In genomic region chr16:68128577-68129305, GRCh38 we compare ENCODE assay signal across 11 cellular contexts. TPM values are rescaled to one million over a fixed set of nuclear protein-coding genes. Genes with fewer than 3 reads are reported as not detected.
DNase-seq lines count a peak whose midpoint lies in the region; ATAC-seq and TF ChIP-seq lines count a peak whose summit lies in the region.
"Had no signal": no experiment of that assay in that cellular context is flagged by ENCODE, and none has a peak within 500 bp of the region (broad histone marks: within the 10 kb centered on the region; RNA-seq: fewer than 3 reads in every experiment).

No MANE protein-coding gene starts in this region.

- no peak overlapping the region for H3K23ac ChIP-seq in neuronal stem cell (ENCODE audit: low read depth, low read length, poor library complexity)

- CTCF ChIA-PET in RWPE1 (lab: Yijun Ruan, JAX), result interaction anchor here (0.5 kb wide), 1 partner anchor 42 kb away, joined by 3 read pairs; no protein-coding TSS in a partner anchor

- ATAC-seq in HG03097 (IDR thresholded peaks at IDR 0.05; ENCODE audit: low FRiP score, unreplicated experiment) (no peak), GM21737 (IDR thresholded peaks at IDR 0.05; ENCODE audit: unreplicated experiment) (no peak)

- H3K36me3 ChIP-seq in neuronal stem cell (replicated peaks in 1 of 2; ENCODE audit: control insufficient read depth in 2 of 2, insufficient read depth in 2 of 2, low read length in 2 of 2), result peaks cover 6 to 34% of the 10 kb centered on the region in 2 donors

- no peak overlapping the region for H3K4me2 ChIP-seq in neuronal stem cell (ENCODE audit: insufficient read depth, low read length, poor library complexity, severe bottlenecking)

- H2BK120ac ChIP-seq in neuronal stem cell (ENCODE audit: low read depth, low read length), result no peak overlapping the region

- WGBS in neuronal stem cell (ENCODE audit: extremely low coverage in 2 of 2, insufficient read length in 2 of 2, insufficient replicate concordance in 1 of 2), 2 donors, result no CpG with 5 or more reads among the region's 6 CpGs

- no peak overlapping the region for H3K9ac ChIP-seq in neuronal stem cell (ENCODE audit: low read depth, low read length, poor library complexity)

- TF ChIP-seq CTCF in RWPE1 (conservative IDR thresholded peaks at IDR 0.05; ENCODE audit: low read depth) (no peak), fibroblast of pulmonary artery (IDR thresholded peaks at IDR 0.05; ENCODE audit: low read length, missing control alignments) (no peak)

- H3K4me1 ChIP-seq in neuronal stem cell (ENCODE audit: control insufficient read depth in 2 of 2, insufficient read depth in 1 of 2, low read depth in 1 of 2, low read length in 2 of 2), result peaks cover 0 to 4% of the 10 kb centered on the region in 2 donors

- POLR2A ChIA-PET in RWPE1 (lab: Yijun Ruan, JAX; ENCODE audit: low non-redundant PET), result no interaction called here

- H3K27ac ChIP-seq in RWPE1 (peak overlapping the region; percentile 20; the same call in 1 of the 2 replicates), neuronal stem cell (replicated peaks; ENCODE audit: low read length) (peak overlapping the region; percentile 61)
- H3K27ac ChIP-seq: sigmoid colon had no signal

- H3K9me3 ChIP-seq in neuronal stem cell (replicated peaks in 1 of 2; ENCODE audit: control insufficient read depth in 2 of 2, insufficient read depth in 1 of 2, low read depth in 1 of 2, low read length in 2 of 2), result no peaks in the 10 kb centered on the region
- H3K9me3 ChIP-seq: sigmoid colon had no signal

- no peak overlapping the region for H3K14ac ChIP-seq in neuronal stem cell (ENCODE audit: low read length)

- H3K18ac ChIP-seq in neuronal stem cell (ENCODE audit: low read length), result no peak overlapping the region

- H3K4me3 ChIP-seq in fibroblast of pulmonary artery (replicated peaks; ENCODE audit: low read depth, low read length) (no peak overlapping the region), neuronal stem cell (ENCODE audit: low read length in 2 of 2) (no peak overlapping the region)
- H3K4me3 ChIP-seq: sigmoid colon had no signal

- DNase-seq in DMS79 (lab: John Stamatoyannopoulos, UW) (peak; percentile 59), RWPE1 (ENCODE audit: low spot score) (no peak), fibroblast of pulmonary artery (ENCODE audit: low read depth) (peak; percentile 39), neuronal stem cell (ENCODE audit: low spot score) (peak; percentile 3), globus pallidus (ENCODE audit: low spot score) (no peak), NCI-H2227 treated with DMSO at 0.1 percent for 48 hours (lab: John Stamatoyannopoulos, UW) (no peak)
- DNase-seq: activated gamma-delta T cell treated with Interleukin-2 at 50 U/mL for 16 hours, MV-4-11, sigmoid colon had no signal

- no peak overlapping the region for H4K8ac ChIP-seq in neuronal stem cell (ENCODE audit: low read depth, low read length)

- no peak overlapping the region for H2AK5ac ChIP-seq in neuronal stem cell (ENCODE audit: low read depth, low read length)

- H3K79me1 ChIP-seq in neuronal stem cell (ENCODE audit: low read depth, low read length), result no peaks in the 10 kb centered on the region

- no peak overlapping the region for H2BK12ac ChIP-seq in neuronal stem cell (ENCODE audit: low read length)

- H4K91ac ChIP-seq in neuronal stem cell (ENCODE audit: low read depth, low read length, poor library complexity), result no peak overlapping the region

- no peak overlapping the region for H2BK5ac ChIP-seq in neuronal stem cell (ENCODE audit: low read length)

- H3K27me3 ChIP-seq in neuronal stem cell (ENCODE audit: control insufficient read depth in 3 of 3, insufficient read depth in 3 of 3, low read depth in 1 of 3, low read length in 3 of 3), result no peaks in the 10 kb centered on the region
- H3K27me3 ChIP-seq: sigmoid colon had no signal

- H3K4ac ChIP-seq in neuronal stem cell (ENCODE audit: low read length), result no peak overlapping the region

- no peak overlapping the region for H2BK15ac ChIP-seq in neuronal stem cell (ENCODE audit: low read length)

- H2AFZ ChIP-seq in neuronal stem cell (ENCODE audit: low read length), result no peak overlapping the region

RNA-seq across cellular contexts. Expression of gene NFATC3, which starts 43.6 kb away (rescaled TPM):
- polyA plus RNA-seq in neuronal stem cell (2013, experiment 1 of 2), result 23.7 TPM
- polyA plus RNA-seq in neuronal stem cell (2013, experiment 2 of 2), result 24.7 TPM

Comparison
In these comparisons a context has a peak if more than half of its experiments do, and no peak if none do; other contexts are left out.
1. DNase-seq: peak in DMS79 (single experiment), fibroblast of pulmonary artery (single experiment) and neuronal stem cell (single experiment); none in RWPE1 (single experiment), globus pallidus (single experiment) and NCI-H2227 treated with DMSO at 0.1 percent for 48 hours (single experiment).